Comparison of ENCODE assay signal across 24 cellular contexts in genomic region chr1:162007485-162007884, GRCh38. TPM values are rescaled to one million over a fixed set of nuclear protein-coding genes. Genes with fewer than 3 reads are reported as not detected.
"Had no signal": no experiment of that assay in that cellular context is flagged by ENCODE, and none has a peak within 500 bp of the region (broad histone marks: within the 10 kb centered on the region; RNA-seq: fewer than 3 reads in every experiment).

No MANE protein-coding gene starts in this region.

- H3K36me3 Mint-ChIP-seq: activated naive CD8-positive, alpha-beta T cell; stimulated activated effector memory CD8-positive, alpha-beta T cell treated with anti-CD3 and anti-CD28 coated beads, Interleukin-12 subunit alpha, Interleukin-12 subunit beta, amount 100 ng/mL, for 72 hours had no signal

- H3K36me3 ChIP-seq: colonic mucosa, gastroesophageal sphincter had no signal

- H3K4me3 ChIP-seq: colonic mucosa, dorsolateral prefrontal cortex, gastroesophageal sphincter, hepatocyte, thoracic aorta had no signal

- H3K27ac ChIP-seq: colonic mucosa, dorsolateral prefrontal cortex, gastroesophageal sphincter, hepatocyte, thoracic aorta had no signal

- H3K9me3 ChIP-seq: colonic mucosa, gastroesophageal sphincter, thoracic aorta had no signal

- H3K27me3 ChIP-seq: colonic mucosa, hepatocyte had no signal

- H3K9me3 Mint-ChIP-seq: neural crest cell; stimulated activated effector memory CD8-positive, alpha-beta T cell treated with anti-CD3 and anti-CD28 coated beads, Interleukin-12 subunit alpha, Interleukin-12 subunit beta, amount 100 ng/mL, for 72 hours; stimulated activated naive CD8-positive, alpha-beta T cell treated with anti-CD3 and anti-CD28 coated beads, Interleukin-15, Interleukin-2, amounts not matched to agents 100 ng/mL and 50 ng/mL, for 24 hours had no signal

- DNase-seq: activated CD4-positive, alpha-beta T cell treated with anti-CD3 and anti-CD28 coated beads for 36 hours; activated CD4-positive, alpha-beta T cell treated with anti-CD3 and anti-CD28 coated beads, Interleukin-2, amount 50 U/mL, for 4 hours; activated CD4-positive, CD25-positive, alpha-beta regulatory T cell; activated effector memory CD4-positive, alpha-beta T cell treated with Interleukin-2 at 50 U/mL for 16 hours; activated naive CD4-positive, alpha-beta T cell treated with Interleukin-2 at 50 U/mL for 16 hours; anterior cingulate cortex; cerebellar nuclear complex; colonic mucosa; dorsolateral prefrontal cortex; effector memory CD4-positive, alpha-beta T cell; midbrain; naive thymus-derived CD4-positive, alpha-beta T cell; occipital lobe; small intestine; stimulated activated CD4-positive, alpha-beta T cell treated with anti-CD3 and anti-CD28 coated beads, Interleukin-4, amount 100 ng/mL, for 24 hours; trophoblast cell had no signal

- H3K4me1 ChIP-seq: colonic mucosa, gastroesophageal sphincter had no signal

- H3K4me1 Mint-ChIP-seq: stimulated activated effector memory CD8-positive, alpha-beta T cell treated with anti-CD3 and anti-CD28 coated beads, Interleukin-12 subunit alpha, Interleukin-12 subunit beta, amount 100 ng/mL, for 72 hours had no signal

- H3K27ac Mint-ChIP-seq: activated CD4-positive, alpha-beta T cell treated with anti-CD3 and anti-CD28 coated beads for 36 hours; activated naive CD8-positive, alpha-beta T cell; stimulated activated effector memory CD8-positive, alpha-beta T cell treated with anti-CD3 and anti-CD28 coated beads, Interleukin-12 subunit alpha, Interleukin-12 subunit beta, amount 100 ng/mL, for 72 hours; stimulated activated naive CD8-positive, alpha-beta T cell treated with anti-CD3 and anti-CD28 coated beads, Interleukin-15, Interleukin-2, amounts not matched to agents 100 ng/mL and 50 ng/mL, for 24 hours had no signal

- H3K4me3 Mint-ChIP-seq: activated CD4-positive, alpha-beta T cell treated with anti-CD3 and anti-CD28 coated beads for 36 hours; activated naive CD8-positive, alpha-beta T cell; naive thymus-derived CD4-positive, alpha-beta T cell; neural crest cell; stimulated activated effector memory CD8-positive, alpha-beta T cell treated with anti-CD3 and anti-CD28 coated beads, Interleukin-12 subunit alpha, Interleukin-12 subunit beta, amount 100 ng/mL, for 72 hours; stimulated activated naive CD8-positive, alpha-beta T cell treated with anti-CD3 and anti-CD28 coated beads, Interleukin-15, Interleukin-2, amounts not matched to agents 100 ng/mL and 50 ng/mL, for 24 hours had no signal

- H3K27me3 Mint-ChIP-seq: activated CD4-positive, alpha-beta T cell treated with anti-CD3 and anti-CD28 coated beads for 36 hours; activated naive CD8-positive, alpha-beta T cell had no signal

RNA-seq across cellular contexts. Expression of gene OLFML2B, which starts 16.2 kb away (rescaled TPM):
- total RNA-seq: T-helper 2 cell treated with Interferon-gamma antibody and Interleukin-4, amounts not matched to agents 100 ng/mL and 5 ng/mL, for 36 hours had no signal
